7 cellular contexts compared by ENCODE assay signal in the genomic region with DNA sequence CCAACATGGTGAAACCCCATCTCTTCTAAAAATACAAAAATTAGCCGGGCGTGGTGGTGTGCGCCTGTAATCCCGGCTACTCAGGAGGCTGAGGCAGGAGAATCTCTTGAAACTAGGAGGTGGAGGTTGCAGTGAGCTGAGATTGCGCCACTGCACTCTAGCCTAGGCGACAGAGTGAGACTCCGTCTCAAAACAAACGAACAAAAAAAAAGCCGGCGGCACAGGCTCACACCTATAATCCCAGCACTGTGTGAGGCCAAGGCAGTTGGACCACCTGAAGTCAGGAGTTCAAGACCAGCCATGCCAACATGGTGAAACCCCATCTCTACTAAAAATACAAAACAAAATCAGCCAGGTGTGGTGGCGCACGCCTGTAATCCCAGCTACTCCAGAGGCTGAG. TPM values are rescaled to one million over a fixed set of nuclear protein-coding genes. Genes with fewer than 3 reads are reported as not detected.
A peak's percentile ranks its signal among the peaks of the same experiment; 100 is the strongest.
DNase-seq lines count a peak whose midpoint lies in the region; TF ChIP-seq lines count a peak whose summit lies in the region.
"Not testable (repeated sequence)": the region's sequence is repeated elsewhere in the genome, so short reads cannot be mapped to it uniquely, and the experiment has no call there.

No MANE protein-coding gene starts in this region.

- not testable (repeated sequence) for H3K9ac ChIP-seq in HUES6 (ENCODE audit: low read length); SU-DHL-6 (ENCODE audit: low read length); smooth muscle cell (ENCODE audit: low read depth)

- H4K20me1 ChIP-seq in DOHH2 (ENCODE audit: control insufficient read depth, insufficient read depth, low read depth, low read length) (peaks cover 62% of the 10 kb centered on the region), SU-DHL-6 (ENCODE audit: low read depth, low read length) (peaks cover 58% of the 10 kb centered on the region), smooth muscle cell (ENCODE audit: low read depth) (peaks cover 95% of the 10 kb centered on the region)

- peaks cover 11% of the 10 kb centered on the region for H3K9me3 Mint-ChIP-seq in glutamatergic neuron (ENCODE audit: unreplicated experiment)

- not testable (repeated sequence) for H3K9me2 ChIP-seq in DOHH2 (replicated peaks; ENCODE audit: control insufficient read depth, low read length); SU-DHL-6 (replicated peaks; ENCODE audit: insufficient read depth, low read length)

- not testable (repeated sequence) for H3K27me3 ChIP-seq in DOHH2 (ENCODE audit: control insufficient read depth, low read length); HUES6 (ENCODE audit: control insufficient read depth, insufficient read depth, low read length); SU-DHL-6 (ENCODE audit: low read length); neutrophil; smooth muscle cell (ENCODE audit: low read depth)

- H3F3A ChIP-seq in DOHH2 (ENCODE audit: control insufficient read depth, insufficient read depth); smooth muscle cell (ENCODE audit: low read depth): not testable (repeated sequence)
- peaks cover 15% of the 10 kb centered on the region for H3F3A ChIP-seq in SU-DHL-6 (ENCODE audit: insufficient read depth)

- not testable (repeated sequence) for H3K27me3 Mint-ChIP-seq in glutamatergic neuron (ENCODE audit: unreplicated experiment)

- not testable (repeated sequence) for H2AFZ ChIP-seq in SU-DHL-6 (ENCODE audit: low read depth, low read length, severe bottlenecking); smooth muscle cell (ENCODE audit: low read depth)

- DNase-seq in glutamatergic neuron; smooth muscle cell (lab: John Stamatoyannopoulos, UW; ENCODE audit: unreplicated experiment): not testable (repeated sequence)

- not testable (repeated sequence) for H3K27ac ChIP-seq in DOHH2 (ENCODE audit: low read depth, low read length); HUES6 (ENCODE audit: low read depth, low read length); SU-DHL-6 (ENCODE audit: low read depth, low read length); smooth muscle cell (ENCODE audit: low read depth)
- peak overlapping the region; percentile 73 for H3K27ac ChIP-seq in adipose tissue (ENCODE audit: low read depth, low read length)
- H3K27ac ChIP-seq in neutrophil, result peak overlapping the region; percentile 98

- not testable (repeated sequence) for TF ChIP-seq CTCF in DOHH2 (IDR thresholded peaks at IDR 0.05; ENCODE audit: low read depth, low read length, poor library complexity, severe bottlenecking); SU-DHL-6 (IDR thresholded peaks at IDR 0.05; ENCODE audit: insufficient read depth, low read length, poor library complexity, severe bottlenecking); glutamatergic neuron (IDR thresholded peaks at IDR 0.05; ENCODE audit: partially characterized antibody, unreplicated experiment); neutrophil (IDR thresholded peaks at IDR 0.05); smooth muscle cell (IDR thresholded peaks at IDR 0.05; ENCODE audit: borderline replicate concordance, insufficient read depth, poor library complexity, severe bottlenecking)

- 91 to 93% (median 91%) methylated on average over 12 of the region's 12 CpGs for WGBS in adipose tissue, 3 donors
- 96% methylated on average over 12 of the region's 12 CpGs for WGBS in smooth muscle cell (ENCODE audit: low lambda C conversion rate)

- H3K9me3 ChIP-seq in DOHH2 (ENCODE audit: control insufficient read depth, insufficient read depth, low read length); HUES6 (ENCODE audit: control insufficient read depth, insufficient read depth, low read depth, low read length); SU-DHL-6 (ENCODE audit: insufficient read depth, low read length); neutrophil; smooth muscle cell (replicated peaks; ENCODE audit: low read depth): not testable (repeated sequence)

- H3K4me3 ChIP-seq in DOHH2 (ENCODE audit: low read length) (peak overlapping the region; percentile 81), HUES6 (ENCODE audit: low read depth, low read length) (0 out of 2 replicates have a peak overlapping the region, but pooled peaks have one; percentile 87), SU-DHL-6 (ENCODE audit: insufficient read depth, low read length, poor library complexity, severe bottlenecking) (peak overlapping the region; percentile 89), neutrophil (ENCODE audit: low read depth in 1 of 2, low read length in 1 of 2) (peak overlapping the region in 1 of 2 experiments; percentile 81)
- not testable (repeated sequence) for H3K4me3 ChIP-seq in smooth muscle cell

- not testable (repeated sequence) for H3K27ac Mint-ChIP-seq in glutamatergic neuron (ENCODE audit: unreplicated experiment)

- peaks cover 69% of the 10 kb centered on the region for H3K4me1 ChIP-seq in DOHH2 (ENCODE audit: control insufficient read depth, low read length)
- H3K4me1 ChIP-seq in HUES6 (ENCODE audit: control insufficient read depth, insufficient read depth, low read length), result peaks cover 42% of the 10 kb centered on the region
- peaks cover 73% of the 10 kb centered on the region in 2 experiments for H3K4me1 ChIP-seq in neutrophil (ENCODE audit: control insufficient read depth in 1 of 2, insufficient read depth in 1 of 2, low read depth in 1 of 2, low read length in 1 of 2)
- H3K4me1 ChIP-seq in smooth muscle cell (ENCODE audit: low read depth), result peaks cover 45% of the 10 kb centered on the region

- H3K36me3 ChIP-seq in DOHH2 (ENCODE audit: control insufficient read depth, low read length) (peaks cover 98% of the 10 kb centered on the region), HUES6 (ENCODE audit: control insufficient read depth, insufficient read depth, low read length) (peaks cover 21% of the 10 kb centered on the region), SU-DHL-6 (ENCODE audit: low read length) (peaks cover 40% of the 10 kb centered on the region)
- H3K36me3 ChIP-seq in neutrophil; smooth muscle cell (ENCODE audit: low read depth): not testable (repeated sequence)

- H3K4me2 ChIP-seq in DOHH2 (ENCODE audit: low read length) (peak overlapping the region; percentile 71), SU-DHL-6 (ENCODE audit: low read depth, low read length, poor library complexity, severe bottlenecking) (peak overlapping the region; percentile 97), smooth muscle cell (peak overlapping the region; percentile 100)

- H3K4me3 Mint-ChIP-seq in glutamatergic neuron (ENCODE audit: unreplicated experiment), result peak overlapping the region; percentile 94

- H3K79me2 ChIP-seq in DOHH2 (ENCODE audit: control insufficient read depth, low read length), result peaks cover 100% of the 10 kb centered on the region
- peaks cover 100% of the 10 kb centered on the region for H3K79me2 ChIP-seq in SU-DHL-6 (ENCODE audit: insufficient read depth, low read length)
- H3K79me2 ChIP-seq in smooth muscle cell (ENCODE audit: low read depth), result peaks cover 100% of the 10 kb centered on the region

- H3K4me1 Mint-ChIP-seq in glutamatergic neuron (ENCODE audit: low read depth, unreplicated experiment), result peaks cover 19% of the 10 kb centered on the region

- H3K36me3 Mint-ChIP-seq in glutamatergic neuron (ENCODE audit: unreplicated experiment), result not testable (repeated sequence)

RNA-seq across cellular contexts. Expression of gene AKIRIN2, which starts 5.2 kb away (rescaled TPM):
- polyA plus RNA-seq in adipose tissue, result 10 to 100 TPM; 10.1 to 45.3 (median 30.6) TPM
- total RNA-seq in glutamatergic neuron (ENCODE audit: unreplicated experiment), result 167 TPM
- 29.5 and 29.6 TPM in 2 replicates for total RNA-seq in smooth muscle cell
- 50.5 and 60.3 TPM in 2 replicates for polyA plus RNA-seq in smooth muscle cell
